ENCODE assay signal across 9 cellular contexts in genomic region chr2:150479075-150479915, GRCh38. TPM values are rescaled to one million over a fixed set of nuclear protein-coding genes. Genes with fewer than 3 reads are reported as not detected.
DNase-seq lines count a peak whose midpoint lies in the region; ATAC-seq, FAIRE-seq and TF ChIP-seq lines count a peak whose summit lies in the region.
"Had no signal": no experiment of that assay in that cellular context is flagged by ENCODE, and none has a peak within 500 bp of the region (broad histone marks: within the 10 kb centered on the region; RNA-seq: fewer than 3 reads in every experiment).

No MANE protein-coding gene starts in this region.

- H3F3A ChIP-seq in PC-9 (ENCODE audit: insufficient read depth, low read depth): peaks cover 56% of the 10 kb centered on the region

- H3K4me1 ChIP-seq in Caco-2 (peaks cover 95% of the 10 kb centered on the region), PC-9 (replicated peaks; ENCODE audit: insufficient read depth) (peaks cover 100% of the 10 kb centered on the region), muscle layer of duodenum (ENCODE audit: control insufficient read depth in 1 of 2, insufficient read depth in 2 of 2, low read length in 2 of 2) (peaks cover 36 to 63% of the 10 kb centered on the region in 2 donors)

- H3K9me3 ChIP-seq in Caco-2: no peaks in the 10 kb centered on the region
- H3K9me3 ChIP-seq in PC-9 (ENCODE audit: insufficient read depth, low read depth): no peaks in the 10 kb centered on the region
- no peaks in the 10 kb centered on the region for H3K9me3 ChIP-seq in muscle layer of duodenum (ENCODE audit: control insufficient read depth in 1 of 2, low read length in 2 of 2)

- no peaks in the 10 kb centered on the region for H3K9me2 ChIP-seq in PC-9 (ENCODE audit: insufficient read depth)

- H3K4me2 ChIP-seq in PC-9: peak overlapping the region; percentile 74

- H2AFZ ChIP-seq in PC-9: no peak overlapping the region

- H3K36me3 ChIP-seq in Caco-2 (ENCODE audit: control insufficient read depth, insufficient read depth, low read length) (no peaks in the 10 kb centered on the region), PC-9 (ENCODE audit: low read depth) (peaks cover 67% of the 10 kb centered on the region), muscle layer of duodenum (ENCODE audit: control insufficient read depth in 1 of 2, insufficient read depth in 2 of 2, low read length in 2 of 2) (peaks cover 4% of the 10 kb centered on the region in 2 donors)

- H3K27me3 ChIP-seq in Caco-2 (replicated peaks; ENCODE audit: control insufficient read depth, insufficient read depth, low read length) (no peaks in the 10 kb centered on the region), PC-9 (ENCODE audit: insufficient read depth, low read depth) (no peaks in the 10 kb centered on the region), muscle layer of duodenum (ENCODE audit: low read depth, low read length) (no peaks in the 10 kb centered on the region)

- intact Hi-C loops in Caco-2 (cut with micrococcal nuclease; ENCODE audit: unreplicated experiment) (loop anchor here (10.0 kb wide), 1 partner anchor 554 kb away; no protein-coding TSS in a partner anchor), PC-9 (cut with micrococcal nuclease; ENCODE audit: unreplicated experiment) (loop anchor here (1.0 to 2.0 kb wide), 7 partner anchors 9 to 882 kb away; no protein-coding TSS in a partner anchor)

- TF ChIP-seq CTCF in Caco-2 (IDR thresholded peaks at IDR 0.05; ENCODE audit: insufficient read depth in 1 of 2, low read depth in 1 of 2, low read length in 1 of 2, severe bottlenecking in 1 of 2, unreplicated experiment in 1 of 2): no peak
- no peak for TF ChIP-seq CTCF in PC-9 (conservative IDR thresholded peaks at IDR 0.05)

- H3K4me3 Mint-ChIP-seq in Caco-2 (ENCODE audit: unreplicated experiment): peak overlapping the region; percentile 54
- H3K4me3 Mint-ChIP-seq: B cell had no signal

- BruUV-seq in Caco-2 (replicated peaks; lab: Mats Ljungman, UMichigan) (TSS peak; percentile 93), PC-9 (replicated peaks; lab: Mats Ljungman, UMichigan) (TSS peak; percentile 85)

- CTCF ChIA-PET in Caco-2 (lab: Charles Lee): no interaction called here
- CTCF ChIA-PET in PC-9 (lab: Charles Lee): no interaction called here

- H3K27me3 Mint-ChIP-seq in Caco-2 (ENCODE audit: insufficient read depth, unreplicated experiment): no peaks in the 10 kb centered on the region

- H3K4me3 ChIP-seq in Caco-2 (ENCODE audit: low read depth, low read length): no peak overlapping the region
- H3K4me3 ChIP-seq in PC-9: peak overlapping the region; percentile 34; the same call in 1 of the 2 replicates
- H3K4me3 ChIP-seq in muscle layer of duodenum (ENCODE audit: low read depth in 1 of 2, low read length in 2 of 2): no peak overlapping the region

- peak overlapping the region; percentile 84 for H3K27ac Mint-ChIP-seq in Caco-2 (ENCODE audit: unreplicated experiment)
- H3K27ac Mint-ChIP-seq: B cell had no signal

- POLR2A ChIA-PET in Caco-2 (lab: Charles Lee): no interaction called here
- POLR2A ChIA-PET in PC-9 (lab: Charles Lee; ENCODE audit: unreplicated experiment): interaction anchor here (0.5 to 0.7 kb wide), 5 partner anchors 29 to 783 kb away, joined by 3 to 9 read pairs (median 4); no protein-coding TSS in a partner anchor

- peak overlapping the region; percentile 93 for H3K27ac ChIP-seq in PC-9
- H3K27ac ChIP-seq in muscle layer of duodenum (ENCODE audit: low read length): peak overlapping the region; percentile 12

- H3K4me1 Mint-ChIP-seq in Caco-2 (ENCODE audit: low read depth, unreplicated experiment): peaks cover 60% of the 10 kb centered on the region
- H3K4me1 Mint-ChIP-seq: B cell had no signal

- FAIRE-seq in GM19239 (lab: Jason Lieb, UNC): no peak

- ATAC-seq in HG02610 (IDR thresholded peaks at IDR 0.05; ENCODE audit: unreplicated experiment): no peak

- H3K36me3 Mint-ChIP-seq in Caco-2 (ENCODE audit: insufficient read depth, unreplicated experiment): peaks cover 91% of the 10 kb centered on the region

- H3K79me2 ChIP-seq in PC-9 (ENCODE audit: low read depth): peaks cover 99% of the 10 kb centered on the region

- H4K20me1 ChIP-seq in PC-9 (ENCODE audit: insufficient read depth): peaks cover 28% of the 10 kb centered on the region; the same call in 1 of the 2 replicates

- peak; percentile 38 to 41 for DNase-seq in Caco-2
- DNase-seq in PC-9: peak; percentile 30 to 87
- DNase-seq in dermis blood vessel endothelial cell: peak; percentile 47
- DNase-seq in GM19239 (ENCODE audit: insufficient read length, low spot score): no peak
- no peak for DNase-seq in activated CD4-positive, alpha-beta T cell treated with anti-CD3 and anti-CD28 coated beads for 4 hours
- no peak for DNase-seq in T-helper 9 cell

- H3K9me3 Mint-ChIP-seq in Caco-2 (ENCODE audit: unreplicated experiment): peaks cover 2% of the 10 kb centered on the region

RNA-seq across cellular contexts. Expression of gene RND3, which starts 8.2 kb away (rescaled TPM):
- total RNA-seq in Caco-2 (2022) (70.9 and 75.0 TPM in 2 replicates), PC-9 (2021) (72.9 and 99.1 TPM in 2 replicates), dermis blood vessel endothelial cell (53.1 and 66.5 TPM in 2 replicates)
- total RNA-seq: B cell had no signal

Comparison
In these comparisons a context has a peak if more than half of its experiments do, and no peak if none do; other contexts are left out.
1. DNase-seq: peak in Caco-2 (2 of 2), PC-9 (2 of 2) and dermis blood vessel endothelial cell (single experiment); none in GM19239 (single experiment), activated CD4-positive, alpha-beta T cell treated with anti-CD3 and anti-CD28 coated beads for 4 hours (0 of 2) and T-helper 9 cell (single experiment).